1 cellular context compared by ENCODE assay signal in genomic region chr1:212284332-212284743, GRCh38.
TF ChIP-seq lines count a peak whose summit lies in the region.

No MANE protein-coding gene starts in this region.

TF ChIP-seq in HepG2, 621 proteins besides CTCF, POLR2A, EP300 and RAD21 (continued from another document and continues in another):
- TF ChIP-seq E2F5 (CRISPR knock-in tag; conservative IDR thresholded peaks at IDR 0.05) (no peak), HDAC6 (IDR thresholded peaks at IDR 0.05; ENCODE audit: low read depth, low read length) (no peak), FOXJ3 (CRISPR knock-in tag; IDR thresholded peaks at IDR 0.05; ENCODE audit: borderline replicate concordance) (0 out of 2 replicates have a peak, but pooled peaks have one; percentile 14), GFI1 (CRISPR knock-in tag; IDR thresholded peaks at IDR 0.05; ENCODE audit: borderline replicate concordance) (no peak), ZNF3 (CRISPR knock-in tag; IDR thresholded peaks at IDR 0.05) (no peak), KMT2B (CRISPR knock-in tag; IDR thresholded peaks at IDR 0.05) (no peak), ZNF850 (CRISPR knock-in tag; conservative IDR thresholded peaks at IDR 0.05) (no peak), ZNF275 (CRISPR knock-in tag; IDR thresholded peaks at IDR 0.05; ENCODE audit: borderline replicate concordance) (no peak), IRF9 (CRISPR knock-in tag; IDR thresholded peaks at IDR 0.05; ENCODE audit: borderline replicate concordance) (0 out of 2 replicates have a peak, but pooled peaks have one; percentile 5), THAP11 (CRISPR knock-in tag; IDR thresholded peaks at IDR 0.05) (no peak), ZNF7 (CRISPR knock-in tag; IDR thresholded peaks at IDR 0.05) (no peak), E2F2 (CRISPR knock-in tag; IDR thresholded peaks at IDR 0.05; ENCODE audit: borderline replicate concordance) (0 out of 2 replicates have a peak, but pooled peaks have one; percentile 19), ZSCAN30 (CRISPR knock-in tag; IDR thresholded peaks at IDR 0.05) (0 out of 2 replicates have a peak, but pooled peaks have one; percentile 44), ZNF615 (CRISPR knock-in tag; IDR thresholded peaks at IDR 0.05; ENCODE audit: borderline replicate concordance) (0 out of 2 replicates have a peak, but pooled peaks have one; percentile 47), MTF2 (CRISPR knock-in tag; IDR thresholded peaks at IDR 0.05; ENCODE audit: borderline replicate concordance) (0 out of 2 replicates have a peak, but pooled peaks have one; percentile 38), RFX3 (CRISPR knock-in tag; IDR thresholded peaks at IDR 0.05) (no peak), HNRNPK (IDR thresholded peaks at IDR 0.05; ENCODE audit: low read depth, low read length, poor library complexity, severe bottlenecking) (no peak), ZNF879 (CRISPR knock-in tag; IDR thresholded peaks at IDR 0.05) (peak; percentile 57; the same call in 1 of the 2 replicates), PBX3 (CRISPR knock-in tag; IDR thresholded peaks at IDR 0.05; ENCODE audit: borderline replicate concordance) (no peak), CBFB (CRISPR knock-in tag; IDR thresholded peaks at IDR 0.05) (no peak; the same call in 1 of the 2 replicates), BRD4 (CRISPR knock-in tag; IDR thresholded peaks at IDR 0.05) (0 out of 2 replicates have a peak, but pooled peaks have one; percentile 43), PAX8 (CRISPR knock-in tag; IDR thresholded peaks at IDR 0.05; ENCODE audit: borderline replicate concordance) (0 out of 2 replicates have a peak, but pooled peaks have one; percentile 48), ZNF441 (CRISPR knock-in tag; IDR thresholded peaks at IDR 0.05; ENCODE audit: borderline replicate concordance) (0 out of 2 replicates have a peak, but pooled peaks have one; percentile 67), ZNF101 (CRISPR knock-in tag; IDR thresholded peaks at IDR 0.05; ENCODE audit: borderline replicate concordance, low read depth) (0 out of 2 replicates have a peak, but pooled peaks have one; percentile 68)
- TF ChIP-seq, protein P1, sequence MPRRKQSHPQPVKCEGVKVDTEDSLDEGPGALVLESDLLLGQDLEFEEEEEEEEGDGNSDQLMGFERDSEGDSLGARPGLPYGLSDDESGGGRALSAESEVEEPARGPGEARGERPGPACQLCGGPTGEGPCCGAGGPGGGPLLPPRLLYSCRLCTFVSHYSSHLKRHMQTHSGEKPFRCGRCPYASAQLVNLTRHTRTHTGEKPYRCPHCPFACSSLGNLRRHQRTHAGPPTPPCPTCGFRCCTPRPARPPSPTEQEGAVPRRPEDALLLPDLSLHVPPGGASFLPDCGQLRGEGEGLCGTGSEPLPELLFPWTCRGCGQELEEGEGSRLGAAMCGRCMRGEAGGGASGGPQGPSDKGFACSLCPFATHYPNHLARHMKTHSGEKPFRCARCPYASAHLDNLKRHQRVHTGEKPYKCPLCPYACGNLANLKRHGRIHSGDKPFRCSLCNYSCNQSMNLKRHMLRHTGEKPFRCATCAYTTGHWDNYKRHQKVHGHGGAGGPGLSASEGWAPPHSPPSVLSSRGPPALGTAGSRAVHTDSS (CRISPR knock-in tag; conservative IDR thresholded peaks at IDR 0.05) = no peak
- TF ChIP-seq, protein P2, sequence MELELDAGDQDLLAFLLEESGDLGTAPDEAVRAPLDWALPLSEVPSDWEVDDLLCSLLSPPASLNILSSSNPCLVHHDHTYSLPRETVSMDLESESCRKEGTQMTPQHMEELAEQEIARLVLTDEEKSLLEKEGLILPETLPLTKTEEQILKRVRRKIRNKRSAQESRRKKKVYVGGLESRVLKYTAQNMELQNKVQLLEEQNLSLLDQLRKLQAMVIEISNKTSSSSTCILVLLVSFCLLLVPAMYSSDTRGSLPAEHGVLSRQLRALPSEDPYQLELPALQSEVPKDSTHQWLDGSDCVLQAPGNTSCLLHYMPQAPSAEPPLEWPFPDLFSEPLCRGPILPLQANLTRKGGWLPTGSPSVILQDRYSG (CRISPR knock-in tag; IDR thresholded peaks at IDR 0.05) = no peak
- TF ChIP-seq, protein P3, sequence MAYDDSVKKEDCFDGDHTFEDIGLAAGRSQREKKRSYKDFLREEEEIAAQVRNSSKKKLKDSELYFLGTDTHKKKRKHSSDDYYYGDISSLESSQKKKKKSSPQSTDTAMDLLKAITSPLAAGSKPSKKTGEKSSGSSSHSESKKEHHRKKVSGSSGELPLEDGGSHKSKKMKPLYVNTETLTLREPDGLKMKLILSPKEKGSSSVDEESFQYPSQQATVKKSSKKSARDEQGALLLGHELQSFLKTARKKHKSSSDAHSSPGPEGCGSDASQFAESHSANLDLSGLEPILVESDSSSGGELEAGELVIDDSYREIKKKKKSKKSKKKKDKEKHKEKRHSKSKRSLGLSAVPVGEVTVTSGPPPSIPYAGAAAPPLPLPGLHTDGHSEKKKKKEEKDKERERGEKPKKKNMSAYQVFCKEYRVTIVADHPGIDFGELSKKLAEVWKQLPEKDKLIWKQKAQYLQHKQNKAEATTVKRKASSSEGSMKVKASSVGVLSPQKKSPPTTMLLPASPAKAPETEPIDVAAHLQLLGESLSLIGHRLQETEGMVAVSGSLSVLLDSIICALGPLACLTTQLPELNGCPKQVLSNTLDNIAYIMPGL (CRISPR knock-in tag; IDR thresholded peaks at IDR 0.05; ENCODE audit: borderline replicate concordance in 1 of 2, low read depth in 1 of 2) = no peak
- TF ChIP-seq, protein P4, sequence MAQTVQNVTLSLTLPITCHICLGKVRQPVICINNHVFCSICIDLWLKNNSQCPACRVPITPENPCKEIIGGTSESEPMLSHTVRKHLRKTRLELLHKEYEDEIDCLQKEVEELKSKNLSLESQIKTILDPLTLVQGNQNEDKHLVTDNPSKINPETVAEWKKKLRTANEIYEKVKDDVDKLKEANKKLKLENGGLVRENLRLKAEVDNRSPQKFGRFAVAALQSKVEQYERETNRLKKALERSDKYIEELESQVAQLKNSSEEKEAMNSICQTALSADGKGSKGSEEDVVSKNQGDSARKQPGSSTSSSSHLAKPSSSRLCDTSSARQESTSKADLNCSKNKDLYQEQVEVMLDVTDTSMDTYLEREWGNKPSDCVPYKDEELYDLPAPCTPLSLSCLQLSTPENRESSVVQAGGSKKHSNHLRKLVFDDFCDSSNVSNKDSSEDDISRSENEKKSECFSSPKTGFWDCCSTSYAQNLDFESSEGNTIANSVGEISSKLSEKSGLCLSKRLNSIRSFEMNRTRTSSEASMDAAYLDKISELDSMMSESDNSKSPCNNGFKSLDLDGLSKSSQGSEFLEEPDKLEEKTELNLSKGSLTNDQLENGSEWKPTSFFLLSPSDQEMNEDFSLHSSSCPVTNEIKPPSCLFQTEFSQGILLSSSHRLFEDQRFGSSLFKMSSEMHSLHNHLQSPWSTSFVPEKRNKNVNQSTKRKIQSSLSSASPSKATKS (CRISPR knock-in tag; IDR thresholded peaks at IDR 0.05) = 0 out of 2 replicates have a peak, but pooled peaks have one; percentile 28
- TF ChIP-seq, protein P5, sequence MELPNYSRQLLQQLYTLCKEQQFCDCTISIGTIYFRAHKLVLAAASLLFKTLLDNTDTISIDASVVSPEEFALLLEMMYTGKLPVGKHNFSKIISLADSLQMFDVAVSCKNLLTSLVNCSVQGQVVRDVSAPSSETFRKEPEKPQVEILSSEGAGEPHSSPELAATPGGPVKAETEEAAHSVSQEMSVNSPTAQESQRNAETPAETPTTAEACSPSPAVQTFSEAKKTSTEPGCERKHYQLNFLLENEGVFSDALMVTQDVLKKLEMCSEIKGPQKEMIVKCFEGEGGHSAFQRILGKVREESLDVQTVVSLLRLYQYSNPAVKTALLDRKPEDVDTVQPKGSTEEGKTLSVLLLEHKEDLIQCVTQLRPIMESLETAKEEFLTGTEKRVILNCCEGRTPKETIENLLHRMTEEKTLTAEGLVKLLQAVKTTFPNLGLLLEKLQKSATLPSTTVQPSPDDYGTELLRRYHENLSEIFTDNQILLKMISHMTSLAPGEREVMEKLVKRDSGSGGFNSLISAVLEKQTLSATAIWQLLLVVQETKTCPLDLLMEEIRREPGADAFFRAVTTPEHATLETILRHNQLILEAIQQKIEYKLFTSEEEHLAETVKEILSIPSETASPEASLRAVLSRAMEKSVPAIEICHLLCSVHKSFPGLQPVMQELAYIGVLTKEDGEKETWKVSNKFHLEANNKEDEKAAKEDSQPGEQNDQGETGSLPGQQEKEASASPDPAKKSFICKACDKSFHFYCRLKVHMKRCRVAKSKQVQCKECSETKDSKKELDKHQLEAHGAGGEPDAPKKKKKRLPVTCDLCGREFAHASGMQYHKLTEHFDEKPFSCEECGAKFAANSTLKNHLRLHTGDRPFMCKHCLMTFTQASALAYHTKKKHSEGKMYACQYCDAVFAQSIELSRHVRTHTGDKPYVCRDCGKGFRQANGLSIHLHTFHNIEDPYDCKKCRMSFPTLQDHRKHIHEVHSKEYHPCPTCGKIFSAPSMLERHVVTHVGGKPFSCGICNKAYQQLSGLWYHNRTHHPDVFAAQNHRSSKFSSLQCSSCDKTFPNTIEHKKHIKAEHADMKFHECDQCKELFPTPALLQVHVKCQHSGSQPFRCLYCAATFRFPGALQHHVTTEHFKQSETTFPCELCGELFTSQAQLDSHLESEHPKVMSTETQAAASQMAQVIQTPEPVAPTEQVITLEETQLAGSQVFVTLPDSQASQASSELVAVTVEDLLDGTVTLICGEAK (IDR thresholded peaks at IDR 0.05) = no peak
- TF ChIP-seq, protein P5 (CRISPR knock-in tag; IDR thresholded peaks at IDR 0.05) = 0 out of 2 replicates have a peak, but pooled peaks have one; percentile 2
